13 cellular contexts compared by ENCODE assay signal in the genomic region with DNA sequence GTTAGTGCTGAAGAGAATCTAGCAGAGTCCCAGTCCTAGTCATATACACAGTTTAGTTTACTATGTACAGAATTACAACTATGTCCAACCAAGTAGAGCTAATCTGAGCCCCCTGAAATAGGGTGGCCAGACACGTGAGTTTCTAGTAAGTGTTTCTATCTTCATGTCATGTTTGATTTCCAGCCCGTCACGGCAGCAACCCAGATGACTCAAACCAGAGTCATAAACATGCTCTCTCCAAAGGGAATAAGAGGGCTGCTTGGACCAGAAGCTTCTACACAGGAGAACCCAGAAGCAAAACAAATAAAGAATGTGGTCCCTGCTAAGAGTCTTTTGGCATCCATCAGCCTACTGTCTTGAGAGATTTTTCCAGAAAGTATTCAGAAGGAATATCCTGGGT.
A peak's percentile ranks its signal among the peaks of the same experiment; 100 is the strongest.
DNase-seq lines count a peak whose midpoint lies in the region; TF ChIP-seq lines count a peak whose summit lies in the region.
"Had no signal": no experiment of that assay in that cellular context is flagged by ENCODE, and none has a peak within 500 bp of the region (broad histone marks: within the 10 kb centered on the region; RNA-seq: fewer than 3 reads in every experiment).

No MANE protein-coding gene starts in this region.

- peak overlapping the region; percentile 70 for H3K4me2 ChIP-seq in GM23248 (ENCODE audit: unreplicated experiment)

- no peaks in the 10 kb centered on the region for H3K27me3 ChIP-seq in GM23248 (replicated peaks; ENCODE audit: insufficient read depth)
- H3K27me3 ChIP-seq in ascending aorta = no peaks in the 10 kb centered on the region
- H3K27me3 ChIP-seq in stomach smooth muscle (ENCODE audit: control insufficient read depth in 1 of 2, insufficient read depth in 2 of 2, low read length in 2 of 2) = no peaks in the 10 kb centered on the region
- H3K27me3 ChIP-seq: upper lobe of left lung had no signal

- 1 to 3% methylated on average over 3 of the region's 3 CpGs for WGBS in GM23248 (ENCODE audit: low coverage in 1 of 2, low lambda C conversion rate in 2 of 2, missing lambda C conversion rate in 2 of 2), 2 experiments

- no peaks in the 10 kb centered on the region for H4K20me1 ChIP-seq in GM23248 (ENCODE audit: insufficient read depth)

- H3K9me2 ChIP-seq in GM23248 (ENCODE audit: insufficient read depth) = no peaks in the 10 kb centered on the region

- H3K9me3 ChIP-seq in GM23248 (ENCODE audit: low read depth) = no peaks in the 10 kb centered on the region
- H3K9me3 ChIP-seq in ascending aorta = no peaks in the 10 kb centered on the region
- H3K9me3 ChIP-seq in stomach smooth muscle (ENCODE audit: control insufficient read depth in 2 of 2, low read length in 2 of 2) = no peaks in the 10 kb centered on the region
- H3K9me3 ChIP-seq: upper lobe of left lung had no signal

- TF ChIP-seq CTCF in ascending aorta (IDR thresholded peaks at IDR 0.05) = no peak
- no peak for TF ChIP-seq CTCF in fibroblast of villous mesenchyme (IDR thresholded peaks at IDR 0.05; ENCODE audit: insufficient read depth, low read depth, low read length)
- no peak for TF ChIP-seq CTCF in GM10266 (IDR thresholded peaks at IDR 0.05; ENCODE audit: control insufficient read depth, insufficient read depth, low read depth, missing control alignments)

- H3K36me3 ChIP-seq in GM23248 (ENCODE audit: low read depth) (0 out of 2 replicates have a peak, but pooled peaks cover under 1% of the 10 kb centered on the region), ascending aorta (no peaks in the 10 kb centered on the region), stomach smooth muscle (ENCODE audit: control insufficient read depth in 2 of 2, insufficient read depth in 2 of 2, low read length in 2 of 2) (no peaks in the 10 kb centered on the region)
- H3K36me3 ChIP-seq: upper lobe of left lung had no signal

- in situ Hi-C loops in GM23248 (cut with MboI) = no loop called here

- peak; percentile 93 for DNase-seq in GM23248
- DNase-seq in ascending aorta (ENCODE audit: low spot score in 2 of 2) = peak; percentile 18 to 76
- peak; percentile 57 for DNase-seq in fibroblast of villous mesenchyme (ENCODE audit: low read depth)
- no peak for DNase-seq in GM10266 (ENCODE audit: extremely low spot score)
- no peak for DNase-seq in iPS-NIHi11 (ENCODE audit: low spot score)
- DNase-seq in NCI-H446 treated with DMSO at 0.1 percent for 48 hours (lab: John Stamatoyannopoulos, UW) = no peak
- no peak for DNase-seq in stimulated activated CD4-positive, alpha-beta T cell treated with anti-CD3 and anti-CD28 coated beads, Interleukin-2, amount 100 ng/mL, for 24 hours
- DNase-seq: activated T-cell treated with anti-CD3 and anti-CD28 coated beads for 4 hours; DMS53; naive thymus-derived CD8-positive, alpha-beta T cell; NCI-H1417 treated with DMSO at 0.1 percent for 48 hours; upper lobe of left lung had no signal

- peaks cover 41% of the 10 kb centered on the region for H3F3A ChIP-seq in GM23248 (ENCODE audit: insufficient read depth)

- H3K4me3 ChIP-seq in GM23248 (peak overlapping the region; percentile 7), ascending aorta (no peak overlapping the region), fibroblast of villous mesenchyme (ENCODE audit: low read depth, low read length) (no peak overlapping the region), stomach smooth muscle (ENCODE audit: low read length in 2 of 2) (peak overlapping the region in 1 of 2 donors; percentile 29)
- H3K4me3 ChIP-seq: upper lobe of left lung had no signal

- H2AFZ ChIP-seq in GM23248 = no peak overlapping the region

- peak overlapping the region; percentile 97 for H3K27ac ChIP-seq in GM23248
- peak overlapping the region; percentile 79 to 84 for H3K27ac ChIP-seq in ascending aorta
- H3K27ac ChIP-seq in stomach smooth muscle (ENCODE audit: low read length) = peak overlapping the region; percentile 82

- H3K9ac ChIP-seq in GM23248 = peak overlapping the region; percentile 80
- no peak overlapping the region for H3K9ac ChIP-seq in stomach smooth muscle (ENCODE audit: low read length in 2 of 2)

- H3K79me2 ChIP-seq in GM23248 (ENCODE audit: insufficient read depth) = peaks cover 81% of the 10 kb centered on the region

- H3K4me1 ChIP-seq in GM23248 (ENCODE audit: insufficient read depth) (peaks cover 50% of the 10 kb centered on the region), ascending aorta (peaks cover 29 to 31% of the 10 kb centered on the region in 2 donors), stomach smooth muscle (ENCODE audit: control insufficient read depth, insufficient read depth, low read length) (peaks cover 33% of the 10 kb centered on the region)

- intact Hi-C loops in ascending aorta (cut with DNase I) = loop anchor here (2.0 kb wide), 2 partner anchors 20 to 46 kb away; no protein-coding TSS in a partner anchor

Comparison
In these comparisons a context has a peak if more than half of its experiments do, and no peak if none do; other contexts are left out.
1. DNase-seq: peak in GM23248 (single experiment), ascending aorta (2 of 2) and fibroblast of villous mesenchyme (single experiment); none in GM10266 (single experiment), iPS-NIHi11 (single experiment), NCI-H446 treated with DMSO at 0.1 percent for 48 hours (single experiment) and stimulated activated CD4-positive, alpha-beta T cell treated with anti-CD3 and anti-CD28 coated beads, Interleukin-2, amount 100 ng/mL, for 24 hours (0 of 2).
2. Peak in every context shown above with its lines, with median percentiles within 50 percentile points of each other: H3K27ac ChIP-seq.